8 cellular contexts compared by ENCODE assay signal in genomic region chr3:113948015-113948917, GRCh38. TPM values are rescaled to one million over a fixed set of nuclear protein-coding genes. Genes with fewer than 3 reads are reported as not detected.
DNase-seq lines count a peak whose midpoint lies in the region; ATAC-seq, FAIRE-seq and TF ChIP-seq lines count a peak whose summit lies in the region.

No MANE protein-coding gene starts in this region.

- peaks cover 7% of the 10 kb centered on the region; the same call in 1 of the 2 replicates for H3K4me1 ChIP-seq in HUES64 (ENCODE audit: insufficient read depth, low read length)

- no peak for TF ChIP-seq CTCF in bronchial epithelial cell (IDR thresholded peaks at IDR 0.05; ENCODE audit: insufficient read depth, low read length, severe bottlenecking)

- H3K27me3 ChIP-seq in HUES64 (ENCODE audit: insufficient read depth, low read length): peaks cover 40% of the 10 kb centered on the region
- no peaks in the 10 kb centered on the region for H3K27me3 ChIP-seq in bronchial epithelial cell (ENCODE audit: control insufficient read depth, insufficient read depth, low read length)

- peak overlapping the region; percentile 48 for H3K9ac ChIP-seq in HUES64 (ENCODE audit: low read depth, low read length)

- 3% methylated on average over 62 of the region's 65 CpGs for WGBS in HUES64

- FAIRE-seq in bronchial epithelial cell (lab: Jason Lieb, UNC): no peak

- DNase-seq in EH (ENCODE audit: low read depth): peak; percentile 3
- DNase-seq in T-helper 1 cell: peak; percentile 4 to 28 (median 12)
- peak; percentile 14 for DNase-seq in bronchial epithelial cell (ENCODE audit: low read depth)
- peak; percentile 66 to 69 for DNase-seq in left colon
- DNase-seq in stimulated activated CD4-positive, alpha-beta T cell treated with anti-CD3 and anti-CD28 coated beads, Interleukin-4, amount 100 ng/mL, for 48 hours (ENCODE audit: low read depth in 2 of 2): peak; percentile 8 to 11
- DNase-seq in mesenteric fat pad (ENCODE audit: low spot score): no peak

- intact Hi-C loops in left colon (cut with DNase I, micrococcal nuclease): no loop called here

- ATAC-seq in GM21528 (IDR thresholded peaks at IDR 0.05; ENCODE audit: low FRiP score, unreplicated experiment) (peak; percentile 59), left colon (peak; percentile 68)

- no peaks in the 10 kb centered on the region for H3K9me3 ChIP-seq in HUES64 (ENCODE audit: insufficient read depth, low read depth, low read length)

- H3K4me3 ChIP-seq in HUES64 (ENCODE audit: low read length) (peak overlapping the region; percentile 68), bronchial epithelial cell (ENCODE audit: low read depth, low read length) (peak overlapping the region; percentile 47)

- H3K36me3 ChIP-seq in HUES64 (ENCODE audit: insufficient read depth, low read length) (no peaks in the 10 kb centered on the region), bronchial epithelial cell (ENCODE audit: control insufficient read depth, insufficient read depth, low read length) (no peaks in the 10 kb centered on the region)

- H3K27ac ChIP-seq in HUES64 (ENCODE audit: low read depth, low read length): peak overlapping the region; percentile 48; the same call in 1 of the 2 replicates

RNA-seq across cellular contexts. Expression of gene ZDHHC23, which starts 0.5 kb away (rescaled TPM):
- polyA plus RNA-seq in HUES64 (2013, experiment 1 of 2): 4.7 TPM
- 4.4 TPM for polyA plus RNA-seq in HUES64 (2013, experiment 2 of 2)
- 1.3 TPM in 2 replicates for total RNA-seq in bronchial epithelial cell
- 10 to 100 TPM; 47.7 to 48.3 TPM for total RNA-seq in left colon
- total RNA-seq in mesenteric fat pad: 3.7 TPM

Comparison
In these comparisons a context has a peak if more than half of its experiments do, and no peak if none do; other contexts are left out.
1. RNA of gene ZDHHC23, which starts 0.5 kb away (total RNA-seq): 47.7 to 48.3 TPM in left colon; 3.7 TPM in mesenteric fat pad (single experiment) and 1.3 TPM in bronchial epithelial cell; every median in the first group is over 10 times any median in the second.